Comparison of ENCODE assay signal across 15 cellular contexts in the genomic region with DNA sequence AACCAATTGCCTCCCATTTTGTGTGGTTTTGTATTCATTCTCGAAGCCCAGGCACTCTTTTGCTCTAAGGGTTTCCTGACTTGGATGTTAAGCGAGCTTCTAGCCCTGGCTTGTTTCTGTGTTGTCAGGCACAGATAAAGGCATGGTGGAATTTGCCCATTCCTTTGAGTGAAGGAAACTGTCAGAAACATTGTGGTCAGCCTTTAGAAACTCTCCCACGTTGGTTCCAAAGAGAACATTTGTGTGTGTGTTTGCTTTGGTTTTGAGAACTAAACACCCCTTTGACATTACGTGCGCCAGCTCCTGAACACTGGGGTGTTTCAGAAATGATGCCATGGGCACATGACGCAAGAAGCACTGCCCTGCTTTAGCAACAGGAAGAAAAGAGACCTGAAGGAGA.
DNase-seq lines count a peak whose midpoint lies in the region; ATAC-seq and TF ChIP-seq lines count a peak whose summit lies in the region.
"Had no signal": no experiment of that assay in that cellular context is flagged by ENCODE, and none has a peak within 500 bp of the region (broad histone marks: within the 10 kb centered on the region; RNA-seq: fewer than 3 reads in every experiment).

No MANE protein-coding gene starts in this region.

- H3K4me1 ChIP-seq in mesenchymal stem cell (ENCODE audit: control insufficient read depth, insufficient read depth, low read depth, low read length) (no peaks in the 10 kb centered on the region), gastrocnemius medialis (no peaks in the 10 kb centered on the region)
- H3K4me1 ChIP-seq: adrenal gland had no signal

- no peak overlapping the region for H2BK15ac ChIP-seq in mesenchymal stem cell (ENCODE audit: low read depth, poor library complexity, severe bottlenecking)

- 66% methylated on average over 6 of the region's 6 CpGs for WGBS in mesenchymal stem cell

- no peak overlapping the region for H3K4ac ChIP-seq in mesenchymal stem cell (ENCODE audit: low read depth in 1 of 2, low read length in 2 of 2)

- no peak overlapping the region for H2BK5ac ChIP-seq in mesenchymal stem cell (ENCODE audit: low read depth, low read length, poor library complexity, severe bottlenecking)

- no peak overlapping the region for H2BK120ac ChIP-seq in mesenchymal stem cell (ENCODE audit: low read depth, low read length)

- in situ Hi-C loops in SK-MEL-5 (cut with HindIII; ENCODE audit: low pct_unique_long_range_greater_than_20kb, low sequenced_read_pairs) = no loop called here
- in situ Hi-C loops in gastrocnemius medialis (cut with MboI; ENCODE audit: low sequenced_read_pairs in 4 of 4) = no loop called here

- POLR2A ChIA-PET in activated CD4-positive, alpha-beta memory T cell treated with anti-CD3 and anti-CD28 coated beads, Interleukin-2, amount 10 ng/mL, durations not matched to agents 7 days and 5 days (lab: Charles Lee) = no interaction called here

- H2BK12ac ChIP-seq in mesenchymal stem cell (ENCODE audit: low read length in 2 of 2) = no peak overlapping the region

- H3K36me3 Mint-ChIP-seq in activated CD4-positive, alpha-beta memory T cell treated with anti-CD3 and anti-CD28 coated beads, Interleukin-2, amount 10 ng/mL, durations not matched to agents 7 days and 5 days (ENCODE audit: low read depth) = no peaks in the 10 kb centered on the region
- H3K36me3 Mint-ChIP-seq: activated CD4-positive, alpha-beta memory T cell treated with anti-CD3 and anti-CD28 coated beads for 36 hours had no signal

- no peak overlapping the region for H3K27ac Mint-ChIP-seq in activated CD4-positive, alpha-beta memory T cell treated with anti-CD3 and anti-CD28 coated beads, Interleukin-2, amount 10 ng/mL, durations not matched to agents 7 days and 5 days
- H3K27ac Mint-ChIP-seq: activated CD4-positive, alpha-beta memory T cell treated with anti-CD3 and anti-CD28 coated beads for 36 hours had no signal

- intact Hi-C loops in dorsolateral prefrontal cortex (cut with DNase I) (loop anchor here (2.0 to 10.0 kb wide), 2 partner anchors 48 to 264 kb away; no protein-coding TSS in a partner anchor), gastrocnemius medialis (cut with DNase I; ENCODE audit: low total_unique reads) (no loop called here)

- H3K36me3 ChIP-seq in mesenchymal stem cell (ENCODE audit: control insufficient read depth in 1 of 2, insufficient read depth in 2 of 2, low read depth in 1 of 2, low read length in 2 of 2) (no peaks in the 10 kb centered on the region), gastrocnemius medialis (no peaks in the 10 kb centered on the region)
- H3K36me3 ChIP-seq: adrenal gland had no signal

- TF ChIP-seq POLR2A in gastrocnemius medialis (IDR thresholded peaks at IDR 0.05) = no peak

- H3K27me3 ChIP-seq in dorsolateral prefrontal cortex = no peaks in the 10 kb centered on the region
- H3K27me3 ChIP-seq in mesenchymal stem cell (ENCODE audit: control insufficient read depth in 1 of 2, insufficient read depth in 1 of 2, low read length in 2 of 2) = peaks cover 0 to 17% of the 10 kb centered on the region in 2 experiments
- no peaks in the 10 kb centered on the region for H3K27me3 ChIP-seq in gastrocnemius medialis
- H3K27me3 ChIP-seq: adrenal gland had no signal

- H3K14ac ChIP-seq in mesenchymal stem cell (ENCODE audit: low read length in 2 of 2) = no peak overlapping the region

- no peak overlapping the region for H4K8ac ChIP-seq in mesenchymal stem cell (ENCODE audit: low read length)

- no peak for TF ChIP-seq CTCF in dorsolateral prefrontal cortex (IDR thresholded peaks at IDR 0.05 in 54 of 56, conservative IDR thresholded peaks at IDR 0.05 in 2 of 56; ENCODE audit: low read depth in 1 of 56, partially characterized antibody in 56 of 56)
- no peak for TF ChIP-seq CTCF in gastrocnemius medialis (IDR thresholded peaks at IDR 0.05 in 4 of 5, conservative IDR thresholded peaks at IDR 0.05 in 1 of 5)

- no peak for ATAC-seq in gastrocnemius medialis
- ATAC-seq: HCT116, SK-N-SH treated with all-trans-retinoic acid at 6 μM for 48 hours had no signal

- H3K23ac ChIP-seq in mesenchymal stem cell (ENCODE audit: low read length in 2 of 2) = no peak overlapping the region

- H2AK5ac ChIP-seq in mesenchymal stem cell (ENCODE audit: low read length, severe bottlenecking) = no peak overlapping the region

- H3K27ac ChIP-seq in dorsolateral prefrontal cortex (peak overlapping the region; percentile 60 to 99 (median 93)), mesenchymal stem cell (ENCODE audit: low read length, poor library complexity, severe bottlenecking) (no peak overlapping the region), gastrocnemius medialis (no peak overlapping the region)
- H3K27ac ChIP-seq: adrenal gland had no signal

- no peaks in the 10 kb centered on the region for H3K79me1 ChIP-seq in mesenchymal stem cell (replicated peaks; ENCODE audit: low read length, poor library complexity, severe bottlenecking)

- no peaks in the 10 kb centered on the region for H3K9me3 Mint-ChIP-seq in activated CD4-positive, alpha-beta memory T cell treated with anti-CD3 and anti-CD28 coated beads, Interleukin-2, amount 10 ng/mL, durations not matched to agents 7 days and 5 days
- H3K9me3 Mint-ChIP-seq: activated CD4-positive, alpha-beta memory T cell treated with anti-CD3 and anti-CD28 coated beads for 36 hours had no signal

- H3K9ac ChIP-seq in mesenchymal stem cell (ENCODE audit: low read length) = no peak overlapping the region

- DNase-seq in SK-MEL-5 (ENCODE audit: low read depth, low spot score) (peak; percentile 94), dorsolateral prefrontal cortex (peak in 9 of 10 donors; percentile 46 to 87 (median 68)), mesenchymal stem cell (peak; percentile 24), stromal cell of bone marrow (ENCODE audit: low read depth) (peak; percentile 9), gastrocnemius medialis (no peak), ureter (ENCODE audit: low spot score) (no peak), NCI-H1930 (lab: John Stamatoyannopoulos, UW) (no peak)
- DNase-seq in activated CD4-positive, alpha-beta memory T cell treated with anti-CD3 and anti-CD28 coated beads, Interleukin-2, amount 10 ng/mL, durations not matched to agents 7 days and 5 days = no peak
- DNase-seq: activated CD4-positive, alpha-beta memory T cell treated with anti-CD3 and anti-CD28 coated beads for 36 hours; adrenal gland; NCI-H2029 treated with DMSO at 0.1 percent for 48 hours; NCI-H526; stimulated activated naive CD4-positive, alpha-beta T cell treated with Interleukin-2 at 50 U/mL for 16 hours had no signal

- H3K4me2 ChIP-seq in mesenchymal stem cell (ENCODE audit: low read length, poor library complexity, severe bottlenecking) = no peak overlapping the region

- no peak overlapping the region for H4K91ac ChIP-seq in mesenchymal stem cell (ENCODE audit: low read length)

- H3K4me3 Mint-ChIP-seq in activated CD4-positive, alpha-beta memory T cell treated with anti-CD3 and anti-CD28 coated beads, Interleukin-2, amount 10 ng/mL, durations not matched to agents 7 days and 5 days = no peak overlapping the region
- H3K4me3 Mint-ChIP-seq: activated CD4-positive, alpha-beta memory T cell treated with anti-CD3 and anti-CD28 coated beads for 36 hours had no signal

- no peaks in the 10 kb centered on the region for H3K4me1 Mint-ChIP-seq in activated CD4-positive, alpha-beta memory T cell treated with anti-CD3 and anti-CD28 coated beads, Interleukin-2, amount 10 ng/mL, durations not matched to agents 7 days and 5 days

- H3K27me3 Mint-ChIP-seq in activated CD4-positive, alpha-beta memory T cell treated with anti-CD3 and anti-CD28 coated beads, Interleukin-2, amount 10 ng/mL, durations not matched to agents 7 days and 5 days = peaks cover 2% of the 10 kb centered on the region
- H3K27me3 Mint-ChIP-seq: activated CD4-positive, alpha-beta memory T cell treated with anti-CD3 and anti-CD28 coated beads for 36 hours had no signal

- no peak overlapping the region for H3K18ac ChIP-seq in mesenchymal stem cell (ENCODE audit: low read depth in 1 of 2, low read length in 2 of 2)

- no peak overlapping the region for H2AFZ ChIP-seq in mesenchymal stem cell (ENCODE audit: low read depth, low read length)

- H3K9me3 ChIP-seq in mesenchymal stem cell (ENCODE audit: control insufficient read depth, low read length) = no peaks in the 10 kb centered on the region
- no peaks in the 10 kb centered on the region for H3K9me3 ChIP-seq in gastrocnemius medialis
- H3K9me3 ChIP-seq: adrenal gland had no signal

- CTCF ChIA-PET in activated CD4-positive, alpha-beta memory T cell treated with anti-CD3 and anti-CD28 coated beads, Interleukin-2, amount 10 ng/mL, durations not matched to agents 7 days and 5 days (lab: Charles Lee) = no interaction called here

- peak overlapping the region in 11 of 59 donors; percentile 3 to 21 (median 11) for H3K4me3 ChIP-seq in dorsolateral prefrontal cortex
- H3K4me3 ChIP-seq in mesenchymal stem cell (ENCODE audit: insufficient read depth in 1 of 2, low read depth in 1 of 2, low read length in 2 of 2) = no peak overlapping the region
- no peak overlapping the region for H3K4me3 ChIP-seq in gastrocnemius medialis
- H3K4me3 ChIP-seq: adrenal gland had no signal

Comparison
In these comparisons a context has a peak if more than half of its experiments do, and no peak if none do; other contexts are left out.
1. DNase-seq: peak in SK-MEL-5 (single experiment), dorsolateral prefrontal cortex (9 of 10), mesenchymal stem cell (single experiment) and stromal cell of bone marrow (single experiment); none in gastrocnemius medialis (0 of 2), activated CD4-positive, alpha-beta memory T cell treated with anti-CD3 and anti-CD28 coated beads, Interleukin-2, amount 10 ng/mL, durations not matched to agents 7 days and 5 days (single experiment), ureter (single experiment) and NCI-H1930 (0 of 2).
2. H3K27ac ChIP-seq: peak in dorsolateral prefrontal cortex (59 of 59); none in mesenchymal stem cell (single experiment) and gastrocnemius medialis (0 of 4).